In the genomic region with DNA sequence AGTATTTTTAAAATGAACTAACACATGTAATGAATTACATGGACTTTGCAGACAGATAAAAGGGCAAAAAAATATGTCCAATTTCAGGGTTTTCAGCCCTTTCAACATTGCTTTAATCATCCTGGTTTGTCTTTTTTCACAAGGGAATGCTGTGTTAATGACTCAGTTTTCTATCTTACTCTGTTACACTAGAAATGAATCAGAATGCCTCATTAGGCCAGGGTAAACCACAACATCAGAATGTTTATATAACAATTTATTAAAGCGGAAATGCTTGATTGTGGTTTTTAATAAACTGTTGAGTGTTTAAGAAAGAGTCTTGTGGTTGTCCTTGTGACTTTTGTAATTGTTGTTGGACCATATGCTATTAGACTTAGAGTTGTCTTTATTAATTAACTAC, we compare ENCODE assay signal across 14 cellular contexts. TPM values are rescaled to one million over a fixed set of nuclear protein-coding genes. Genes with fewer than 3 reads are reported as not detected.
DNase-seq lines count a peak whose midpoint lies in the region; TF ChIP-seq lines count a peak whose summit lies in the region.
"Had no signal": no experiment of that assay in that cellular context is flagged by ENCODE, and none has a peak within 500 bp of the region (broad histone marks: within the 10 kb centered on the region; RNA-seq: fewer than 3 reads in every experiment).

No MANE protein-coding gene starts in this region.

- H3K4me3 Mint-ChIP-seq in Caco-2 (ENCODE audit: unreplicated experiment) = no peak overlapping the region
- H3K4me3 Mint-ChIP-seq: activated CD8-positive, alpha-beta T cell treated with anti-CD3 and anti-CD28 coated beads, Interleukin-2, amount 10 ng/mL, durations not matched to agents 7 days and 5 days had no signal

- no peaks in the 10 kb centered on the region for H3K27me3 ChIP-seq in BJ (ENCODE audit: control insufficient read depth, insufficient read depth, low read length)
- H3K27me3 ChIP-seq in Caco-2 (replicated peaks; ENCODE audit: control insufficient read depth, insufficient read depth, low read length) = no peaks in the 10 kb centered on the region
- H3K27me3 ChIP-seq: upper lobe of left lung had no signal

- no peak overlapping the region for H3K27ac Mint-ChIP-seq in Caco-2 (ENCODE audit: unreplicated experiment)
- H3K27ac Mint-ChIP-seq: activated CD8-positive, alpha-beta T cell treated with anti-CD3 and anti-CD28 coated beads, Interleukin-2, amount 10 ng/mL, durations not matched to agents 7 days and 5 days had no signal

- H3K9me3 ChIP-seq in Caco-2 = no peaks in the 10 kb centered on the region
- H3K9me3 ChIP-seq: upper lobe of left lung had no signal

- CTCF ChIA-PET in BJ (lab: Yijun Ruan, JAX) = no interaction called here
- CTCF ChIA-PET in Caco-2 (lab: Charles Lee) = no interaction called here

- H3K4me3 ChIP-seq in BJ (ENCODE audit: low read depth, low read length) = no peak overlapping the region
- no peak overlapping the region for H3K4me3 ChIP-seq in choroid plexus epithelial cell (ENCODE audit: low read depth, low read length)
- no peak overlapping the region for H3K4me3 ChIP-seq in Caco-2 (ENCODE audit: low read depth, low read length)
- H3K4me3 ChIP-seq: upper lobe of left lung had no signal

- DNase-seq in BJ (ENCODE audit: low read depth) = peak; percentile 92
- peak; percentile 12 for DNase-seq in RKO (ENCODE audit: low spot score)
- DNase-seq in choroid plexus epithelial cell (ENCODE audit: low read depth) = peak; percentile 79
- peak; percentile 57 for DNase-seq in kidney tubule cell (ENCODE audit: low spot score)
- no peak for DNase-seq in NOMO-1 treated with dmso at 0.1 percent for 144 hours (lab: John Stamatoyannopoulos, UW; ENCODE audit: unreplicated experiment)
- DNase-seq in NCI-H524 (lab: John Stamatoyannopoulos, UW) = no peak
- DNase-seq in Caco-2 = no peak
- no peak for DNase-seq in ureter (ENCODE audit: low spot score)
- DNase-seq: activated CD8-positive, alpha-beta T cell treated with anti-CD3 and anti-CD28 coated beads, Interleukin-2, amount 10 ng/mL, durations not matched to agents 7 days and 5 days; islet precursor cell; NCI-H1930; posterior cingulate gyrus; stimulated activated CD4-positive, alpha-beta T cell treated with anti-CD3 and anti-CD28 coated beads, Interleukin-2, amount 100 ng/mL, for 24 hours; upper lobe of left lung had no signal

- POLR2A ChIA-PET in BJ (lab: Charles Lee) (no interaction called here), Caco-2 (lab: Charles Lee) (no interaction called here)

- TF ChIP-seq CTCF in BJ (IDR thresholded peaks at IDR 0.05; ENCODE audit: insufficient read depth, low read depth, low read length) = no peak
- TF ChIP-seq CTCF in choroid plexus epithelial cell (conservative IDR thresholded peaks at IDR 0.05; ENCODE audit: low read depth, low read length) = no peak
- no peak for TF ChIP-seq CTCF in Caco-2 (IDR thresholded peaks at IDR 0.05; ENCODE audit: insufficient read depth in 1 of 2, low read depth in 1 of 2, low read length in 1 of 2, severe bottlenecking in 1 of 2, unreplicated experiment in 1 of 2)

- H3K36me3 Mint-ChIP-seq in Caco-2 (ENCODE audit: insufficient read depth, unreplicated experiment) = peaks cover 42% of the 10 kb centered on the region

- H3K9me3 Mint-ChIP-seq in Caco-2 (ENCODE audit: unreplicated experiment) = no peaks in the 10 kb centered on the region

- no peaks in the 10 kb centered on the region for H3K4me1 ChIP-seq in Caco-2
- H3K4me1 ChIP-seq: upper lobe of left lung had no signal

- H3K27me3 Mint-ChIP-seq in Caco-2 (ENCODE audit: insufficient read depth, unreplicated experiment) = no peaks in the 10 kb centered on the region

- H3K4me1 Mint-ChIP-seq in Caco-2 (ENCODE audit: low read depth, unreplicated experiment) = no peaks in the 10 kb centered on the region

- intact Hi-C loops in Caco-2 (cut with micrococcal nuclease; ENCODE audit: unreplicated experiment) = no loop called here

- no TSS peak for BruUV-seq in Caco-2 (replicated peaks; lab: Mats Ljungman, UMichigan)

- H3K36me3 ChIP-seq in BJ (ENCODE audit: control insufficient read depth, insufficient read depth, low read length) (peaks cover 5% of the 10 kb centered on the region), Caco-2 (ENCODE audit: control insufficient read depth, insufficient read depth, low read length) (peaks cover 1% of the 10 kb centered on the region; the same call in 1 of the 2 replicates)

RNA-seq across cellular contexts. Expression of gene GORAB, which starts 13.5 kb away (rescaled TPM):
- 7.6 and 17.1 TPM in 2 replicates for polyA plus RNA-seq in BJ (2011; rRNA removed)
- 4.0 and 5.9 TPM in 2 replicates for polyA minus RNA-seq in BJ (2011; rRNA and poly(A)+ RNA removed)
- 6.5 and 11.0 TPM in 2 replicates for total RNA-seq in Caco-2 (2022)
- total RNA-seq in ureter = 18.2 TPM

Comparison
In these comparisons a context has a peak if more than half of its experiments do, and no peak if none do; other contexts are left out.
1. DNase-seq: peak in BJ (single experiment), RKO (single experiment), choroid plexus epithelial cell (single experiment) and kidney tubule cell (single experiment); none in NOMO-1 treated with dmso at 0.1 percent for 144 hours (single experiment), NCI-H524 (0 of 2), Caco-2 (0 of 2) and ureter (single experiment).